ENCODE assay signal across 9 cellular contexts in genomic region chr5:170861295-170861854, GRCh38. TPM values are rescaled to one million over a fixed set of nuclear protein-coding genes. Genes with fewer than 3 reads are reported as not detected.
DNase-seq lines count a peak whose midpoint lies in the region; TF ChIP-seq lines count a peak whose summit lies in the region.
"Had no signal": no experiment of that assay in that cellular context is flagged by ENCODE, and none has a peak within 500 bp of the region (broad histone marks: within the 10 kb centered on the region; RNA-seq: fewer than 3 reads in every experiment).

No MANE protein-coding gene starts in this region.

- H3K27ac Mint-ChIP-seq in HFFc6, result peak overlapping the region; percentile 64; the same call in 1 of the 2 replicates

- DNase-seq in HFFc6 (no peak), astrocyte of the hippocampus (ENCODE audit: low read depth, low spot score) (peak; percentile 3), smooth muscle cell (lab: John Stamatoyannopoulos, UW; ENCODE audit: unreplicated experiment) (no peak), H4 (ENCODE audit: low spot score) (no peak), NCI-H82 (lab: John Stamatoyannopoulos, UW) (no peak)
- DNase-seq in stimulated activated CD4-positive, alpha-beta T cell treated with anti-CD3 and anti-CD28 coated beads, Interleukin-1b, Interleukin-23, amount 100 ng/mL, for 48 hours, result no peak
- DNase-seq: activated CD4-positive, alpha-beta T cell treated with anti-CD3 and anti-CD28 coated beads for 1 hour; central memory CD4-positive, alpha-beta T cell had no signal

- H3K27me3 ChIP-seq in iPS-20b (ENCODE audit: insufficient read depth, low read length) (peaks cover 13% of the 10 kb centered on the region), smooth muscle cell (ENCODE audit: low read depth) (no peaks in the 10 kb centered on the region)

- H2AFZ ChIP-seq in smooth muscle cell (ENCODE audit: low read depth), result no peak overlapping the region

- H3K4me1 Mint-ChIP-seq in HFFc6 (ENCODE audit: low read depth), result peaks cover 20% of the 10 kb centered on the region

- peaks cover 25% of the 10 kb centered on the region for H3K79me2 ChIP-seq in smooth muscle cell (ENCODE audit: low read depth)

- no peaks in the 10 kb centered on the region for H4K20me1 ChIP-seq in smooth muscle cell (ENCODE audit: low read depth)

- no peaks in the 10 kb centered on the region; the same call in 1 of the 2 replicates for H3K27me3 Mint-ChIP-seq in HFFc6 (ENCODE audit: insufficient read depth)

- H3K9me3 ChIP-seq in iPS-20b (ENCODE audit: insufficient read depth, low read depth, low read length) (peaks cover 18% of the 10 kb centered on the region), smooth muscle cell (replicated peaks; ENCODE audit: low read depth) (peaks cover 11% of the 10 kb centered on the region)

- H3K4me3 ChIP-seq in iPS-20b (ENCODE audit: low read length) (peak overlapping the region; percentile 13; the same call in 1 of the 2 replicates), smooth muscle cell (peak overlapping the region; percentile 78)

- H3K4me1 ChIP-seq in iPS-20b (ENCODE audit: insufficient read depth, low read length) (peaks cover 5% of the 10 kb centered on the region; the same call in 1 of the 2 replicates), smooth muscle cell (ENCODE audit: low read depth) (peaks cover 8% of the 10 kb centered on the region)

- H3K4me3 Mint-ChIP-seq in HFFc6, result peak overlapping the region; percentile 83

- no peak overlapping the region for H3K27ac ChIP-seq in iPS-20b (ENCODE audit: low read length)
- H3K27ac ChIP-seq in smooth muscle cell (ENCODE audit: low read depth), result no peak overlapping the region

- WGBS in smooth muscle cell (ENCODE audit: low lambda C conversion rate), result 44% methylated on average over 14 of the region's 22 CpGs

- peaks cover 5% of the 10 kb centered on the region for H3F3A ChIP-seq in smooth muscle cell (ENCODE audit: low read depth)

- H3K36me3 ChIP-seq in iPS-20b (ENCODE audit: insufficient read depth, low read depth, low read length), result no peaks in the 10 kb centered on the region
- no peaks in the 10 kb centered on the region for H3K36me3 ChIP-seq in smooth muscle cell (ENCODE audit: low read depth)

- peak overlapping the region; percentile 89 for H3K4me2 ChIP-seq in smooth muscle cell

- TF ChIP-seq CTCF in HFFc6 (IDR thresholded peaks at IDR 0.05) (no peak), smooth muscle cell (IDR thresholded peaks at IDR 0.05; ENCODE audit: borderline replicate concordance, insufficient read depth, poor library complexity, severe bottlenecking) (no peak)

- H3K9me3 Mint-ChIP-seq in HFFc6, result peaks cover 29% of the 10 kb centered on the region

- peaks cover 14% of the 10 kb centered on the region for H3K36me3 Mint-ChIP-seq in HFFc6 (ENCODE audit: low read depth)

- no peak overlapping the region for H3K9ac ChIP-seq in iPS-20b (ENCODE audit: low read depth, low read length)
- H3K9ac ChIP-seq in smooth muscle cell (ENCODE audit: low read depth), result no peak overlapping the region

RNA-seq across cellular contexts. Expression of gene RANBP17, which starts 0.4 kb away (rescaled TPM):
- total RNA-seq in HFFc6 (2021; fragmentation: NEBNext Ultra II Directional; extraction: Animal tissue kit (Norgen Biotek cat#: 25700)), result 1 to 10 TPM; 3.3 to 7.2 (median 4.9) TPM
- total RNA-seq in smooth muscle cell, result 42.6 and 95.5 TPM in 2 replicates
- 13.0 and 20.4 TPM in 2 replicates for polyA plus RNA-seq in smooth muscle cell
- not detected in 2 replicates for total RNA-seq in H4 (2014; rRNA removed; shearing (Covaris generic))
